Comparison of ENCODE assay signal across 18 cellular contexts in the genomic region with DNA sequence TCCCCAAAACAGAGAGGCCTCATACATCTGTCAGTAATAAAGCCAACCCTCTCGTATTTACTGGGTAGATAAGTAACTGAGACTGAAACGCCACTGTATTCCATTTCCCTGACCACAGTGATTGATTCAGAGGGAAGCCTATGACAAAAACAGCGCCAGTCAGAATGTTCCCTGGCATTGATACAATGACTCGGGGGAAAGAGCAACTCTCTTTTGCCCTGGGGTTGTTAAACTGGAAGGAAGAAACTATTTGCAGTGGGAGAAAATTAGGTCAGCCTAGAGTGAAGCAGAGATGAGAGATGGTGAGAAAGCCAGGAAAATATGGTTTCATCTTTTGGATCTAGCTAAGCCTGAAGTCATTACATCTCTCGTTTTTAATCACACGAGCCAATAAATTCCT. TPM values are rescaled to one million over a fixed set of nuclear protein-coding genes. Genes with fewer than 3 reads are reported as not detected.
DNase-seq lines count a peak whose midpoint lies in the region; ATAC-seq, FAIRE-seq and TF ChIP-seq lines count a peak whose summit lies in the region.
"Had no signal": no experiment of that assay in that cellular context is flagged by ENCODE, and none has a peak within 500 bp of the region (broad histone marks: within the 10 kb centered on the region; RNA-seq: fewer than 3 reads in every experiment).

No MANE protein-coding gene starts in this region.

- H3K23me2 ChIP-seq in H9 (ENCODE audit: insufficient read length, low read depth, low read length, poor library complexity, severe bottlenecking) = no peaks in the 10 kb centered on the region

- H3K4ac ChIP-seq in H9 (ENCODE audit: low read depth, low read length) = no peak overlapping the region

- H3K56ac ChIP-seq in H9 (ENCODE audit: insufficient read length, low read depth, low read length) = no peak overlapping the region

- H3K18ac ChIP-seq in H9 (ENCODE audit: insufficient read length, low read depth, low read length) = no peak overlapping the region

- H3K9ac ChIP-seq in skeletal muscle satellite cell (ENCODE audit: low read depth, low read length) = peak overlapping the region; percentile 25
- H3K9ac ChIP-seq in H9 (ENCODE audit: extremely low read depth, insufficient read length, low read length) = no peak overlapping the region
- H3K9ac ChIP-seq: BLaER1 had no signal

- no peak overlapping the region for H2BK15ac ChIP-seq in H9 (ENCODE audit: low read depth, low read length)

- H3K27ac Mint-ChIP-seq in H9 = no peak overlapping the region

- no peaks in the 10 kb centered on the region for H3K79me2 ChIP-seq in H9 (ENCODE audit: insufficient read depth, low read length)

- H3K27ac ChIP-seq in body of pancreas (peak overlapping the region in 2 of 4 donors; percentile 6 to 7), H9 (ENCODE audit: insufficient read length, low read depth, low read length) (no peak overlapping the region)
- H3K27ac ChIP-seq: BLaER1 had no signal

- intact Hi-C loops in body of pancreas (cut with DNase I) (no loop called here), left ventricle myocardium superior (cut with micrococcal nuclease) (no loop called here)

- ATAC-seq in body of pancreas (peak; percentile 42), left ventricle myocardium superior (peak; percentile 75), HG02938 (IDR thresholded peaks at IDR 0.05; ENCODE audit: unreplicated experiment) (no peak), GM19455 (IDR thresholded peaks at IDR 0.05; ENCODE audit: unreplicated experiment) (no peak)
- ATAC-seq: esophagus mucosa had no signal

- H2BK12ac ChIP-seq in H9 (ENCODE audit: insufficient read length, low read depth, low read length) = no peak overlapping the region

- H3K9me3 ChIP-seq in body of pancreas (no peaks in the 10 kb centered on the region), skeletal muscle satellite cell (replicated peaks; ENCODE audit: low read length) (no peaks in the 10 kb centered on the region), H9 (ENCODE audit: control insufficient read depth, low read depth, low read length) (no peaks in the 10 kb centered on the region)

- TF ChIP-seq CTCF in body of pancreas (IDR thresholded peaks at IDR 0.05) = no peak
- TF ChIP-seq CTCF in H9 (conservative IDR thresholded peaks at IDR 0.05) = no peak
- TF ChIP-seq CTCF in D721Med (IDR thresholded peaks at IDR 0.05; ENCODE audit: insufficient read depth, missing control alignments) = no peak

- H2BK120ac ChIP-seq in H9 (ENCODE audit: low read depth, low read length, poor library complexity, severe bottlenecking) = no peak overlapping the region

- H2AK5ac ChIP-seq in H9 (ENCODE audit: insufficient read length, low read length) = no peak overlapping the region

- H4K8ac ChIP-seq in H9 (replicated peaks; ENCODE audit: insufficient read length, low read depth, low read length) = no peak overlapping the region

- H3K36me3 Mint-ChIP-seq in H9 (ENCODE audit: insufficient read depth in 1 of 3, low read depth in 3 of 3) = peaks cover 0 to 4% (median 2%) of the 10 kb centered on the region in 3 experiments; a peak in 3 of 7 replicates

- no peaks in the 10 kb centered on the region for H3K4me1 ChIP-seq in body of pancreas
- H3K4me1 ChIP-seq in skeletal muscle satellite cell (ENCODE audit: control insufficient read depth, insufficient read depth, low read length) = peaks cover 15% of the 10 kb centered on the region
- no peaks in the 10 kb centered on the region for H3K4me1 ChIP-seq in H9 (ENCODE audit: insufficient read depth, low read length)
- H3K4me1 ChIP-seq: BLaER1 had no signal

- H2BK20ac ChIP-seq in H9 (ENCODE audit: low read depth, low read length, poor library complexity, severe bottlenecking) = no peak overlapping the region

- H3K4me3 ChIP-seq in body of pancreas (no peak overlapping the region), skeletal muscle satellite cell (ENCODE audit: low read length) (no peak overlapping the region)
- H3K4me3 ChIP-seq: BLaER1 had no signal

- H2BK5ac ChIP-seq in H9 (ENCODE audit: insufficient read length, low read length) = no peak overlapping the region

- no peak overlapping the region for H3K14ac ChIP-seq in H9 (ENCODE audit: insufficient read depth, low read length)

- no peaks in the 10 kb centered on the region for H3K79me1 ChIP-seq in H9 (ENCODE audit: insufficient read depth, low read depth, low read length, poor library complexity, severe bottlenecking)

- H3K23ac ChIP-seq in H9 (ENCODE audit: insufficient read length, low read depth, low read length) = no peak overlapping the region

- no peak overlapping the region for H4K5ac ChIP-seq in H9 (ENCODE audit: insufficient read length, low read depth, low read length)

- no peak for FAIRE-seq in D721Med (lab: Jason Lieb, UNC)
- FAIRE-seq: islet of Langerhans had no signal

- no peak for TF ChIP-seq POLR2A in body of pancreas (IDR thresholded peaks at IDR 0.05)

- H3K4me2 ChIP-seq in skeletal muscle satellite cell (ENCODE audit: low read length) (peak overlapping the region; percentile 1), H9 (ENCODE audit: insufficient read depth, insufficient read length, low read length) (no peak overlapping the region)
- H3K4me2 ChIP-seq: BLaER1 had no signal

- 47 to 65% methylated on average over 6 of the region's 6 CpGs for WGBS in body of pancreas, 2 donors
- no CpG with 5 or more reads among the region's 6 CpGs for WGBS in H9 (ENCODE audit: extremely low coverage, insufficient read length, low lambda C conversion rate)

- no peak overlapping the region for H3K4me3 Mint-ChIP-seq in H9
- H3K4me3 Mint-ChIP-seq: neural crest cell had no signal

- H3K27me3 ChIP-seq in body of pancreas (no peaks in the 10 kb centered on the region), skeletal muscle satellite cell (ENCODE audit: control insufficient read depth, insufficient read depth, low read length) (no peaks in the 10 kb centered on the region), H9 (ENCODE audit: insufficient read depth, low read length) (no peaks in the 10 kb centered on the region)
- H3K27me3 ChIP-seq: BLaER1 had no signal

- H3K27me3 Mint-ChIP-seq in H9 (ENCODE audit: low read depth) = peaks cover 1% of the 10 kb centered on the region

- H2AFZ ChIP-seq in H9 (ENCODE audit: low read length) = no peak overlapping the region

- H3K4me1 Mint-ChIP-seq in H9 = peaks cover 0 to 2% of the 10 kb centered on the region in 2 experiments; a peak in 1 of 4 replicates
- H3K4me1 Mint-ChIP-seq: neural crest cell had no signal

- H4K20me1 ChIP-seq in H9 (ENCODE audit: control insufficient read depth, insufficient read depth, insufficient read length) = no peaks in the 10 kb centered on the region
- H4K20me1 ChIP-seq: BLaER1 had no signal

- H3K9me3 Mint-ChIP-seq in H9 = peaks cover 5% of the 10 kb centered on the region in 2 experiments; a peak in 3 of 5 replicates
- H3K9me3 Mint-ChIP-seq: neural crest cell had no signal

- H3K36me3 ChIP-seq in body of pancreas (replicated peaks in 1 of 2; ENCODE audit: insufficient read depth in 1 of 2, low read depth in 2 of 2) (no peaks in the 10 kb centered on the region), skeletal muscle satellite cell (ENCODE audit: insufficient read depth, low read length) (no peaks in the 10 kb centered on the region)
- H3K36me3 ChIP-seq: BLaER1 had no signal

- DNase-seq in GM04503 (ENCODE audit: low read depth) (peak; percentile 59), body of pancreas (peak in 1 of 4 donors; percentile 21), left ventricle myocardium superior (no peak), H9 (no peak), D721Med (ENCODE audit: insufficient read length, low spot score) (no peak)
- DNase-seq: activated naive CD4-positive, alpha-beta T cell treated with anti-CD3 and anti-CD28 coated beads, Interleukin-2, amount 50 U/mL, for 16 hours; DND-41; GOT3; NCI-H1417; NCI-H524 treated with DMSO at 0.1 percent for 48 hours; stimulated activated CD4-positive, alpha-beta T cell treated with anti-CD3 and anti-CD28 coated beads, Interleukin-2, amount 100 ng/mL, for 24 hours had no signal

- no peak overlapping the region for H4K91ac ChIP-seq in H9 (ENCODE audit: insufficient read length, low read depth, low read length)

- H3T11ph ChIP-seq in H9 (ENCODE audit: low read length) = no peak overlapping the region

RNA-seq across cellular contexts. Expression of a gene that starts 48.6 kb away (rescaled TPM):
- total RNA-seq in body of pancreas (10 to 100 TPM; 28.7 to 31.1 TPM), left ventricle myocardium superior (76.7 TPM), H9 (2021) (82.3 and 84.7 TPM in 2 replicates)
- 92.5 and 95.7 TPM in 2 replicates for total RNA-seq in skeletal muscle satellite cell (2012; rRNA removed)

Comparison
In these comparisons a context has a peak if more than half of its experiments do, and no peak if none do; other contexts are left out.
1. ATAC-seq: peak in body of pancreas (single experiment) and left ventricle myocardium superior (single experiment); none in HG02938 (single experiment) and GM19455 (single experiment).